In genomic region chr1:202568466-202569196, GRCh38 we compare ENCODE assay signal across 11 cellular contexts.
A peak's percentile ranks its signal among the peaks of the same experiment; 100 is the strongest.
DNase-seq lines count a peak whose midpoint lies in the region; ATAC-seq, FAIRE-seq and TF ChIP-seq lines count a peak whose summit lies in the region.
"Had no signal": no experiment of that assay in that cellular context is flagged by ENCODE, and none has a peak within 500 bp of the region (broad histone marks: within the 10 kb centered on the region; RNA-seq: fewer than 3 reads in every experiment).

No MANE protein-coding gene starts in this region.

- H3K4me3 ChIP-seq in iPS-20b (ENCODE audit: low read length) (no peak overlapping the region), psoas muscle (no peak overlapping the region), kidney (ENCODE audit: low read length in 2 of 2) (no peak overlapping the region)
- no peak overlapping the region for H3K4me3 ChIP-seq in CD4-positive, alpha-beta memory T cell (ENCODE audit: low read length in 2 of 2)

- peaks cover 0 to 1% (median under 1%) of the 10 kb centered on the region in 4 donors for H3K4me1 Mint-ChIP-seq in CD4-positive, alpha-beta memory T cell

- DNase-seq in EH (ENCODE audit: low read depth) = peak; percentile 70
- no peak for DNase-seq in psoas muscle
- DNase-seq in GM13976 (ENCODE audit: low spot score) = no peak
- no peak for DNase-seq in CD4-positive, alpha-beta memory T cell
- no peak for DNase-seq in kidney
- no peak for DNase-seq in GM13977 (ENCODE audit: low spot score)
- DNase-seq: activated CD4-positive, alpha-beta T cell treated with anti-CD3 and anti-CD28 coated beads for 1 hour; DMS79 treated with DMSO at 0.1 percent for 48 hours; NCI-H774 had no signal

- H3K9me3 Mint-ChIP-seq in CD4-positive, alpha-beta memory T cell = no peaks in the 10 kb centered on the region

- no peak for ATAC-seq in psoas muscle

- H3K27me3 ChIP-seq in iPS-20b (ENCODE audit: insufficient read depth, low read length) = no peaks in the 10 kb centered on the region
- no peaks in the 10 kb centered on the region for H3K27me3 ChIP-seq in psoas muscle (ENCODE audit: insufficient read depth in 3 of 3, low read length in 2 of 3)
- no peaks in the 10 kb centered on the region for H3K27me3 ChIP-seq in CD4-positive, alpha-beta memory T cell (ENCODE audit: insufficient read depth, low read length)

- no peaks in the 10 kb centered on the region for H3K27me3 Mint-ChIP-seq in CD4-positive, alpha-beta memory T cell

- H3K4me1 ChIP-seq in iPS-20b (ENCODE audit: insufficient read depth, low read length) (peaks cover 39% of the 10 kb centered on the region), psoas muscle (peaks cover 17% of the 10 kb centered on the region), kidney (ENCODE audit: control insufficient read depth in 1 of 2, insufficient read depth in 1 of 2, low read depth in 1 of 2, low read length in 2 of 2) (peaks cover 0 to 5% of the 10 kb centered on the region in 2 donors)
- no peaks in the 10 kb centered on the region for H3K4me1 ChIP-seq in CD4-positive, alpha-beta memory T cell (ENCODE audit: insufficient read depth, low read length)

- intact Hi-C loops in psoas muscle (cut with DNase I) = no loop called here
- intact Hi-C loops in CD4-positive, alpha-beta memory T cell (cut with micrococcal nuclease) = no loop called here
- intact Hi-C loops in kidney (cut with DNase I) = no loop called here

- POLR2A ChIA-PET in CD4-positive, alpha-beta memory T cell (lab: Charles Lee; ENCODE audit: partially characterized antibody) = no interaction called here

- TF ChIP-seq CTCF in VCaP (conservative IDR thresholded peaks at IDR 0.05) = no peak
- no peak for TF ChIP-seq CTCF in psoas muscle (IDR thresholded peaks at IDR 0.05)
- TF ChIP-seq CTCF in GM13976 (IDR thresholded peaks at IDR 0.05; ENCODE audit: borderline replicate concordance, control extremely low read depth, extremely low read depth, insufficient read depth, missing control alignments) = no peak
- no peak for TF ChIP-seq CTCF in kidney (IDR thresholded peaks at IDR 0.05; ENCODE audit: borderline replicate concordance, extremely low read depth, insufficient read depth)
- TF ChIP-seq CTCF in GM13977 (IDR thresholded peaks at IDR 0.05; ENCODE audit: extremely low read depth, insufficient read depth, missing control alignments) = no peak

- H3K9ac ChIP-seq in iPS-20b (ENCODE audit: low read depth, low read length) = peak overlapping the region; percentile 31; the same call in 1 of the 2 replicates
- no peak overlapping the region for H3K9ac ChIP-seq in kidney (ENCODE audit: low read length in 2 of 2)

- in situ Hi-C loops in GM13976 (cut with MboI; ENCODE audit: low sequenced_read_pairs, unreplicated experiment) = loop anchor here (10.0 kb wide), 1 partner anchor 64 kb away; no protein-coding TSS in a partner anchor
- in situ Hi-C loops in GM13977 (cut with MboI; ENCODE audit: low pct_unique_long_range_greater_than_20kb, low sequenced_read_pairs, unreplicated experiment) = no loop called here

- no peak overlapping the region for H3K4me3 Mint-ChIP-seq in CD4-positive, alpha-beta memory T cell

- 70 to 74% (median 72%) methylated on average over 6 of the region's 6 CpGs for WGBS in psoas muscle, 3 donors

- H3K27ac ChIP-seq in VCaP (peak overlapping the region; percentile 97), iPS-20b (ENCODE audit: low read length) (peak overlapping the region; percentile 20), psoas muscle (peak overlapping the region; percentile 10), kidney (ENCODE audit: low read depth in 2 of 2, low read length in 2 of 2) (peak overlapping the region in 1 of 2 donors; percentile 41)
- no peak overlapping the region for H3K27ac ChIP-seq in CD4-positive, alpha-beta memory T cell (ENCODE audit: low read depth, low read length)

- peaks cover 40 to 47% of the 10 kb centered on the region in 2 donors for H3K36me3 Mint-ChIP-seq in CD4-positive, alpha-beta memory T cell

- CTCF ChIA-PET in CD4-positive, alpha-beta memory T cell (lab: Charles Lee; ENCODE audit: partially characterized antibody) = interaction anchor here (1.6 kb wide), 1 partner anchor 151 kb away, joined by 4 read pairs; no protein-coding TSS in a partner anchor

- H3K36me3 ChIP-seq in iPS-20b (ENCODE audit: insufficient read depth, low read depth, low read length) (no peaks in the 10 kb centered on the region), psoas muscle (ENCODE audit: insufficient read depth in 1 of 2, low read depth in 1 of 2) (peaks cover 4 to 94% of the 10 kb centered on the region in 2 donors), kidney (ENCODE audit: control insufficient read depth in 1 of 2, insufficient read depth in 2 of 2, low read length in 2 of 2) (peaks cover 0 to 5% of the 10 kb centered on the region in 2 donors)
- no peaks in the 10 kb centered on the region for H3K36me3 ChIP-seq in CD4-positive, alpha-beta memory T cell (ENCODE audit: insufficient read depth, low read length)

- FAIRE-seq in kidney (lab: Jason Lieb, UNC) = no peak

- H3K9me3 ChIP-seq in iPS-20b (ENCODE audit: insufficient read depth, low read depth, low read length) (no peaks in the 10 kb centered on the region), psoas muscle (no peaks in the 10 kb centered on the region), kidney (ENCODE audit: control insufficient read depth in 1 of 2, low read length in 2 of 2) (no peaks in the 10 kb centered on the region)
- no peaks in the 10 kb centered on the region for H3K9me3 ChIP-seq in CD4-positive, alpha-beta memory T cell (ENCODE audit: control insufficient read depth in 1 of 2, low read length in 2 of 2)

- no peak overlapping the region for H3K27ac Mint-ChIP-seq in CD4-positive, alpha-beta memory T cell
